In the genomic region with DNA sequence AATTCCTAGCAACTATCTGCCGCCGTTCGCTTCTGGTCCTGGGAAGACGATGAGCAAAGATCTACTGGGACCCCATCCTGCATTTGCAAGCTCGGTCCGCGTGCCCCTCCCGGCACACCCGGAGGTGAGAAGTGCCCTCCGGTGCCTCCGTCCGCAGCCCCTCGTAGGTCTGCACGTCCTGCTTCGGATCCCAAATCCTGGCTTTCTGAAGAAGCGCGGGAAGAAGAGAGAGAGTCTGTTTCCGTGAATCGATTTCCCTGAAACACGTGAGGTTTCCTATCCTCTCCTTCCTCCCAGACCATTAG, we compare ENCODE assay signal across 8 cellular contexts. TPM values are rescaled to one million over a fixed set of nuclear protein-coding genes. Genes with fewer than 3 reads are reported as not detected.
DNase-seq lines count a peak whose midpoint lies in the region; ATAC-seq and TF ChIP-seq lines count a peak whose summit lies in the region.

No MANE protein-coding gene starts in this region.

- H3K36me3 ChIP-seq in mucosa of rectum (ENCODE audit: control insufficient read depth in 2 of 2, insufficient read depth in 2 of 2, low read length in 2 of 2) (no peaks in the 10 kb centered on the region), urinary bladder (ENCODE audit: insufficient read depth) (no peaks in the 10 kb centered on the region)

- no peaks in the 10 kb centered on the region for H3K9me3 ChIP-seq in mucosa of rectum (ENCODE audit: control insufficient read depth in 2 of 2, low read length in 2 of 2)

- H3K4me3 ChIP-seq in cardiac fibroblast (replicated peaks in 1 of 2; ENCODE audit: low read depth in 2 of 2, low read length in 2 of 2) (peak overlapping the region; percentile 60 to 71), mucosa of rectum (ENCODE audit: low read length in 2 of 2) (peak overlapping the region; percentile 90 to 93), urinary bladder (ENCODE audit: low read depth, low read length) (peak overlapping the region; percentile 52)

- DNase-seq in activated naive CD4-positive, alpha-beta T cell treated with anti-CD3 and anti-CD28 coated beads, Interleukin-2, amount 10 ng/mL, durations not matched to agents 7 days and 5 days, result no peak
- no peak for DNase-seq in activated naive CD4-positive, alpha-beta T cell treated with anti-CD3 and anti-CD28 coated beads, Interleukin-2, amount 50 U/mL, for 16 hours
- no peak for DNase-seq in cardiac fibroblast (ENCODE audit: low read depth in 2 of 2)
- no peak for DNase-seq in stimulated activated CD4-positive, alpha-beta T cell treated with anti-CD3 and anti-CD28 coated beads, Interleukin-15, amount 100 ng/mL, for 24 hours
- DNase-seq in stimulated activated CD8-positive, alpha-beta memory T cell treated with anti-CD3 and anti-CD28 coated beads, Interleukin-4, amount 100 ng/mL, for 48 hours, result no peak

- H3K9ac ChIP-seq in mucosa of rectum (ENCODE audit: low read depth in 1 of 2, low read length in 2 of 2), result peak overlapping the region in 1 of 2 donors; percentile 42

- WGBS in urinary bladder, result 6% methylated on average over 20 of the region's 20 CpGs

- H3K4me1 ChIP-seq in mucosa of rectum (ENCODE audit: control insufficient read depth in 2 of 2, insufficient read depth in 2 of 2, low read length in 2 of 2) (peaks cover 9 to 13% of the 10 kb centered on the region in 2 donors), urinary bladder (ENCODE audit: insufficient read depth) (no peaks in the 10 kb centered on the region)

- CTCF ChIA-PET in activated naive CD4-positive, alpha-beta T cell treated with anti-CD3 and anti-CD28 coated beads, Interleukin-2, amount 10 ng/mL, durations not matched to agents 7 days and 5 days (lab: Charles Lee), result interaction anchor here (1.2 kb wide), 2 partner anchors 11 to 14 kb away, joined by 4 to 6 read pairs; no protein-coding TSS in a partner anchor

- H3K27ac Mint-ChIP-seq in activated naive CD4-positive, alpha-beta T cell treated with anti-CD3 and anti-CD28 coated beads, Interleukin-2, amount 10 ng/mL, durations not matched to agents 7 days and 5 days, result no peak overlapping the region

- peak overlapping the region; percentile 86 for H3K4me3 Mint-ChIP-seq in activated naive CD4-positive, alpha-beta T cell treated with anti-CD3 and anti-CD28 coated beads, Interleukin-2, amount 10 ng/mL, durations not matched to agents 7 days and 5 days

- ATAC-seq in GM21367 (IDR thresholded peaks at IDR 0.05; ENCODE audit: unreplicated experiment), result no peak

- H3K27me3 ChIP-seq in mucosa of rectum (ENCODE audit: control insufficient read depth in 2 of 2, insufficient read depth in 2 of 2, low read length in 2 of 2), result peaks cover 29 to 50% of the 10 kb centered on the region in 2 donors

- peaks cover 31% of the 10 kb centered on the region for H3K4me1 Mint-ChIP-seq in activated naive CD4-positive, alpha-beta T cell treated with anti-CD3 and anti-CD28 coated beads, Interleukin-2, amount 10 ng/mL, durations not matched to agents 7 days and 5 days

- no peaks in the 10 kb centered on the region for H3K9me3 Mint-ChIP-seq in activated naive CD4-positive, alpha-beta T cell treated with anti-CD3 and anti-CD28 coated beads, Interleukin-2, amount 10 ng/mL, durations not matched to agents 7 days and 5 days

- no peak for TF ChIP-seq CTCF in cardiac fibroblast (IDR thresholded peaks at IDR 0.05; ENCODE audit: low read depth, low read length)

- peak overlapping the region in 1 of 2 donors; percentile 24 for H3K27ac ChIP-seq in mucosa of rectum (ENCODE audit: low read depth in 2 of 2, low read length in 2 of 2)
- H3K27ac ChIP-seq in urinary bladder (ENCODE audit: low read depth), result no peak overlapping the region

- H3K36me3 Mint-ChIP-seq in activated naive CD4-positive, alpha-beta T cell treated with anti-CD3 and anti-CD28 coated beads, Interleukin-2, amount 10 ng/mL, durations not matched to agents 7 days and 5 days, result peaks cover 2% of the 10 kb centered on the region

- H3K27me3 Mint-ChIP-seq in activated naive CD4-positive, alpha-beta T cell treated with anti-CD3 and anti-CD28 coated beads, Interleukin-2, amount 10 ng/mL, durations not matched to agents 7 days and 5 days, result peaks cover 95% of the 10 kb centered on the region

RNA-seq across cellular contexts. Expression of gene OSR1, which starts 5.0 kb away (rescaled TPM):
- total RNA-seq in urinary bladder, result 93.7 TPM
- 144 TPM for polyA plus RNA-seq in urinary bladder
